8 cellular contexts compared by ENCODE assay signal in genomic region chr3:113051222-113051804, GRCh38.
DNase-seq lines count a peak whose midpoint lies in the region; ATAC-seq and TF ChIP-seq lines count a peak whose summit lies in the region.

No MANE protein-coding gene starts in this region.

- no peaks in the 10 kb centered on the region for H3K9me3 Mint-ChIP-seq in endothelial cell (ENCODE audit: unreplicated experiment)

- peak; percentile 83 for ATAC-seq in GM19468 (IDR thresholded peaks at IDR 0.05; ENCODE audit: extremely low read depth, unreplicated experiment)

- DNase-seq in COLO668 (lab: John Stamatoyannopoulos, UW; ENCODE audit: unreplicated experiment) (peak; percentile 65), HPDE6-E6E7 (ENCODE audit: extremely low spot score) (peak; percentile 74), endothelial cell (ENCODE audit: low spot score) (peak; percentile 85), mucosa of gallbladder (ENCODE audit: low spot score) (peak; percentile 92)
- peak; percentile 71 for DNase-seq in NK-92 treated with Interleukin-12 subunit alpha and Interleukin-12 subunit beta, amount 100 ng/mL, for 24 hours (lab: John Stamatoyannopoulos, UW)
- peak; percentile 94 for DNase-seq in activated CD8-positive, alpha-beta memory T cell treated with anti-CD3 and anti-CD28 coated beads for 24 hours
- DNase-seq in stimulated activated CD8-positive, alpha-beta memory T cell treated with anti-CD3 and anti-CD28 coated beads, Interleukin-4, amount 100 ng/mL, for 24 hours (ENCODE audit: low read depth): peak; percentile 72

- peak; percentile 99 for TF ChIP-seq CTCF in endothelial cell (IDR thresholded peaks at IDR 0.05; ENCODE audit: unreplicated experiment)

- H3K27ac Mint-ChIP-seq in endothelial cell (ENCODE audit: unreplicated experiment): no peak overlapping the region

- H3K4me1 Mint-ChIP-seq in endothelial cell (ENCODE audit: unreplicated experiment): no peaks in the 10 kb centered on the region

- peaks cover 1% of the 10 kb centered on the region for H3K27me3 Mint-ChIP-seq in endothelial cell (ENCODE audit: unreplicated experiment)

- H3K4me3 Mint-ChIP-seq in endothelial cell (ENCODE audit: unreplicated experiment): no peak overlapping the region

- H3K36me3 Mint-ChIP-seq in endothelial cell (ENCODE audit: low read depth, unreplicated experiment): peaks cover 7% of the 10 kb centered on the region

Comparison
In these comparisons a context has a peak if more than half of its experiments do, and no peak if none do; other contexts are left out.
1. Peak in every context shown above with its lines: DNase-seq and ATAC-seq.